8 cellular contexts compared by ENCODE assay signal in genomic region chr3:197959891-197960693, GRCh38. TPM values are rescaled to one million over a fixed set of nuclear protein-coding genes. Genes with fewer than 3 reads are reported as not detected.
DNase-seq lines count a peak whose midpoint lies in the region; ATAC-seq, FAIRE-seq and TF ChIP-seq lines count a peak whose summit lies in the region.

Gene LMLN (plus strand): TSS chr3:197960217. CDS start chr3:197960246, 29 bp downstream.

- DNase-seq in AML-193 (lab: John Stamatoyannopoulos, UW) (peak; percentile 97), NCI-H446 treated with DMSO at 0.1 percent for 48 hours (lab: John Stamatoyannopoulos, UW) (peak; percentile 87), cerebellar nuclear complex (lab: John Stamatoyannopoulos, UW) (peak; percentile 78 to 81), kidney (peak; percentile 99)
- peak; percentile 94 for DNase-seq in activated CD4-positive, CD25-positive, alpha-beta regulatory T cell treated with anti-CD3 and anti-CD28 coated beads, Interleukin-2, amount 50 U/mL, for 72 hours
- peak; percentile 87 to 95 for DNase-seq in stimulated activated CD4-positive, alpha-beta T cell treated with anti-CD3 and anti-CD28 coated beads, Interleukin-15, amount 100 ng/mL, for 1 hour (ENCODE audit: low read depth in 1 of 2, low spot score in 1 of 2)

- peaks cover 4 to 9% of the 10 kb centered on the region in 2 donors for H3K4me1 ChIP-seq in kidney (ENCODE audit: control insufficient read depth in 1 of 2, insufficient read depth in 1 of 2, low read depth in 1 of 2, low read length in 2 of 2)

- H3K27ac ChIP-seq in kidney (ENCODE audit: low read depth in 2 of 2, low read length in 2 of 2), result peak within 1 kb of the TSS; percentile 58 to 64

- peak within 1 kb of the TSS; percentile 86 to 98 for H3K4me3 ChIP-seq in kidney (ENCODE audit: low read length in 2 of 2)

- FAIRE-seq in kidney (lab: Jason Lieb, UNC), result peak; percentile 64

- peaks cover 6 to 17% of the 10 kb centered on the region in 2 donors for H3K36me3 ChIP-seq in kidney (ENCODE audit: control insufficient read depth in 1 of 2, insufficient read depth in 2 of 2, low read length in 2 of 2)

- H3K9ac ChIP-seq in kidney (ENCODE audit: low read length in 2 of 2), result peak within 1 kb of the TSS; percentile 80 to 90

- H3K9me3 ChIP-seq in kidney (ENCODE audit: control insufficient read depth in 1 of 2, low read length in 2 of 2), result no peaks in the 10 kb centered on the region

- ATAC-seq in HG03378 (IDR thresholded peaks at IDR 0.05; ENCODE audit: unreplicated experiment), result peak; percentile 93

- intact Hi-C loops in kidney (cut with DNase I), result no loop called here

- TF ChIP-seq CTCF in kidney (IDR thresholded peaks at IDR 0.05; ENCODE audit: borderline replicate concordance, extremely low read depth, insufficient read depth), result no peak

- TF ChIP-seq POLR2A in GM19099 (IDR thresholded peaks at IDR 0.05; ENCODE audit: extremely low read depth, insufficient read length, low read depth), result peak; percentile 58

RNA-seq across cellular contexts. Expression of gene LMLN, which starts in this region (rescaled TPM):
- total RNA-seq in kidney, result 10.5 TPM
- 1.6 TPM for polyA plus RNA-seq in kidney (ENCODE audit: insufficient read depth, low read depth, low replicate concordance)

Comparison
In these comparisons a context has a peak if more than half of its experiments do, and no peak if none do; other contexts are left out.
1. Peak in every context shown above with its lines: DNase-seq, ATAC-seq, H3K4me3 ChIP-seq and H3K27ac ChIP-seq.